ENCODE assay signal across 26 cellular contexts in genomic region chr18:28040216-28040615, GRCh38.
"Had no signal": no experiment of that assay in that cellular context is flagged by ENCODE, and none has a peak within 500 bp of the region (broad histone marks: within the 10 kb centered on the region; RNA-seq: fewer than 3 reads in every experiment).

No MANE protein-coding gene starts in this region.

- H3K9me3 ChIP-seq: left ventricle myocardium inferior, sigmoid colon, upper lobe of right lung had no signal

- H3K27ac Mint-ChIP-seq: activated B cell treated with CpG ODN at 0.5 μM for 24 hours; activated CD4-positive, alpha-beta memory T cell treated with anti-CD3 and anti-CD28 coated beads for 36 hours; activated CD4-positive, alpha-beta T cell treated with anti-CD3 and anti-CD28 coated beads for 36 hours; activated naive CD4-positive, alpha-beta T cell treated with anti-CD3 and anti-CD28 coated beads for 36 hours; activated naive CD8-positive, alpha-beta T cell treated with anti-CD3 and anti-CD28 coated beads, Interleukin-2, amount 10 ng/mL, durations not matched to agents 7 days and 5 days; activated T-cell treated with anti-CD3 and anti-CD28 coated beads, Interleukin-2, amount 50 U/mL, for 72 hours; effector memory CD8-positive, alpha-beta T cell; nephron progenitor cell; T-helper 17 cell had no signal

- ATAC-seq: activated CD4-positive, alpha-beta T cell treated with anti-CD3 and anti-CD28 coated beads for 36 hours; activated T-cell treated with anti-CD3 and anti-CD28 coated beads, Interleukin-2, amount 50 U/mL, for 72 hours; effector memory CD8-positive, alpha-beta T cell; esophagus mucosa; T-helper 17 cell; upper lobe of right lung had no signal

- H3K36me3 Mint-ChIP-seq: activated CD4-positive, alpha-beta memory T cell treated with anti-CD3 and anti-CD28 coated beads for 36 hours; activated naive CD8-positive, alpha-beta T cell treated with anti-CD3 and anti-CD28 coated beads, Interleukin-2, amount 10 ng/mL, durations not matched to agents 7 days and 5 days had no signal

- H3K9me3 Mint-ChIP-seq: activated B cell treated with CpG ODN at 0.5 μM for 24 hours, nephron progenitor cell had no signal

- H3K27me3 Mint-ChIP-seq: activated B cell treated with CpG ODN at 0.5 μM for 24 hours; activated CD4-positive, alpha-beta memory T cell treated with anti-CD3 and anti-CD28 coated beads for 36 hours; activated CD4-positive, alpha-beta T cell treated with anti-CD3 and anti-CD28 coated beads for 36 hours; activated naive CD8-positive, alpha-beta T cell treated with anti-CD3 and anti-CD28 coated beads, Interleukin-2, amount 10 ng/mL, durations not matched to agents 7 days and 5 days; effector memory CD8-positive, alpha-beta T cell; T-helper 17 cell had no signal

- H3K27me3 ChIP-seq: brain microvascular endothelial cell, dorsolateral prefrontal cortex, sigmoid colon, upper lobe of right lung had no signal

- H3K27ac ChIP-seq: left ventricle myocardium inferior, sigmoid colon, upper lobe of right lung had no signal

- H3K36me3 ChIP-seq: brain microvascular endothelial cell, left ventricle myocardium inferior, sigmoid colon, upper lobe of right lung had no signal

- H3K4me3 ChIP-seq: left ventricle myocardium inferior, sigmoid colon, upper lobe of right lung had no signal

- DNase-seq: activated B cell treated with CpG ODN at 0.5 μM for 24 hours; activated CD4-positive, alpha-beta memory T cell treated with anti-CD3 and anti-CD28 coated beads for 36 hours; activated CD4-positive, alpha-beta T cell treated with anti-CD3 and anti-CD28 coated beads for 36 hours; activated effector memory CD4-positive, alpha-beta T cell treated with Interleukin-2 at 50 U/mL for 16 hours; activated naive CD4-positive, alpha-beta T cell treated with anti-CD3 and anti-CD28 coated beads for 36 hours; activated naive CD8-positive, alpha-beta T cell treated with anti-CD3 and anti-CD28 coated beads, Interleukin-2, amount 10 ng/mL, durations not matched to agents 7 days and 5 days; activated T-cell treated with anti-CD3 and anti-CD28 coated beads, Interleukin-2, amount 50 U/mL, for 72 hours; brain microvascular endothelial cell; central memory CD4-positive, alpha-beta T cell; dorsolateral prefrontal cortex; effector memory CD8-positive, alpha-beta T cell; foreskin melanocyte; hippocampal formation; kidney glomerular epithelial cell; left ventricle myocardium inferior; midbrain; nephron progenitor cell; nucleus accumbens; sigmoid colon; stimulated activated CD4-positive, alpha-beta T cell treated with anti-CD3 and anti-CD28 coated beads, Interleukin-2, amount 100 ng/mL, for 48 hours; stimulated activated CD8-positive, alpha-beta memory T cell treated with anti-CD3 and anti-CD28 coated beads, Interleukin-4, amount 100 ng/mL, for 48 hours; stimulated activated naive CD4-positive, alpha-beta T cell treated with Interleukin-2 at 50 U/mL for 16 hours; SW 1271; T-helper 17 cell; upper lobe of right lung had no signal

- H3K4me1 ChIP-seq: sigmoid colon, upper lobe of right lung had no signal

- H3K4me1 Mint-ChIP-seq: activated B cell treated with CpG ODN at 0.5 μM for 24 hours; activated CD4-positive, alpha-beta T cell treated with anti-CD3 and anti-CD28 coated beads for 36 hours; activated naive CD8-positive, alpha-beta T cell treated with anti-CD3 and anti-CD28 coated beads, Interleukin-2, amount 10 ng/mL, durations not matched to agents 7 days and 5 days; T-helper 17 cell had no signal

- H3K4me3 Mint-ChIP-seq: activated B cell treated with CpG ODN at 0.5 μM for 24 hours; activated CD4-positive, alpha-beta memory T cell treated with anti-CD3 and anti-CD28 coated beads for 36 hours; activated CD4-positive, alpha-beta T cell treated with anti-CD3 and anti-CD28 coated beads for 36 hours; activated naive CD4-positive, alpha-beta T cell treated with anti-CD3 and anti-CD28 coated beads for 36 hours; activated naive CD8-positive, alpha-beta T cell treated with anti-CD3 and anti-CD28 coated beads, Interleukin-2, amount 10 ng/mL, durations not matched to agents 7 days and 5 days; activated T-cell treated with anti-CD3 and anti-CD28 coated beads, Interleukin-2, amount 50 U/mL, for 72 hours; effector memory CD8-positive, alpha-beta T cell; nephron progenitor cell; T-helper 17 cell had no signal
